15 cellular contexts compared by ENCODE assay signal in genomic region chr1:226125831-226126230, GRCh38.
DNase-seq lines count a peak whose midpoint lies in the region; ATAC-seq and TF ChIP-seq lines count a peak whose summit lies in the region.
"Had no signal": no experiment of that assay in that cellular context is flagged by ENCODE, and none has a peak within 500 bp of the region (broad histone marks: within the 10 kb centered on the region; RNA-seq: fewer than 3 reads in every experiment).

No MANE protein-coding gene starts in this region.

- H3K9me3 Mint-ChIP-seq in Calu3 (ENCODE audit: low read depth, unreplicated experiment): no peaks in the 10 kb centered on the region
- H3K9me3 Mint-ChIP-seq in T-cell: no peaks in the 10 kb centered on the region
- peaks cover 4% of the 10 kb centered on the region for H3K9me3 Mint-ChIP-seq in mesothelial cell of epicardium
- no peaks in the 10 kb centered on the region for H3K9me3 Mint-ChIP-seq in activated T-cell treated with anti-CD3 and anti-CD28 coated beads, Interleukin-2, amount 50 U/mL, for 24 hours
- H3K9me3 Mint-ChIP-seq: activated T-cell treated with anti-CD3 and anti-CD28 coated beads, Interleukin-2, amount 50 U/mL, for 4 hours; central memory CD8-positive, alpha-beta T cell; nephron progenitor cell had no signal

- no peak overlapping the region for H2AK5ac ChIP-seq in neuronal stem cell (ENCODE audit: low read depth, low read length)

- H3K4me3 ChIP-seq in coronary artery (no peak overlapping the region), neuronal stem cell (ENCODE audit: low read length in 2 of 2) (no peak overlapping the region)
- H3K4me3 ChIP-seq: ascending aorta, esophagus muscularis mucosa, psoas muscle had no signal

- POLR2A ChIA-PET in T-cell (lab: Charles Lee): no interaction called here

- no peak overlapping the region for H3K4me3 Mint-ChIP-seq in Calu3 (ENCODE audit: low read depth, unreplicated experiment)
- no peak overlapping the region for H3K4me3 Mint-ChIP-seq in T-cell
- H3K4me3 Mint-ChIP-seq in mesothelial cell of epicardium: no peak overlapping the region
- no peak overlapping the region for H3K4me3 Mint-ChIP-seq in activated T-cell treated with anti-CD3 and anti-CD28 coated beads, Interleukin-2, amount 50 U/mL, for 24 hours
- H3K4me3 Mint-ChIP-seq: activated CD8-positive, alpha-beta T cell treated with anti-CD3 and anti-CD28 coated beads, Interleukin-2, amount 10 ng/mL, durations not matched to agents 7 days and 5 days; activated T-cell treated with anti-CD3 and anti-CD28 coated beads, Interleukin-2, amount 50 U/mL, for 4 hours; central memory CD8-positive, alpha-beta T cell had no signal

- CTCF ChIA-PET in Calu3 (lab: Charles Lee) (interaction anchor here (0.5 to 3.7 kb wide), 28 partner anchors 8 to 704 kb away, joined by 3 to 50 read pairs (median 4); partner anchors contain the start of genes H3-3A, LIN9 and PARP1), T-cell (lab: Charles Lee) (interaction anchor here (0.5 to 2.4 kb wide), 25 partner anchors 14 to 208 kb away, joined by 3 to 25 read pairs (median 4); no protein-coding TSS in a partner anchor)

- no peak overlapping the region for H3K23ac ChIP-seq in neuronal stem cell (ENCODE audit: low read depth, low read length, poor library complexity)

- H3K79me1 ChIP-seq in neuronal stem cell (ENCODE audit: low read depth, low read length): no peaks in the 10 kb centered on the region

- H3K9ac ChIP-seq in neuronal stem cell (ENCODE audit: low read depth, low read length, poor library complexity): no peak overlapping the region

- H3K27me3 Mint-ChIP-seq in Calu3 (ENCODE audit: unreplicated experiment): no peaks in the 10 kb centered on the region
- H3K27me3 Mint-ChIP-seq in T-cell: no peaks in the 10 kb centered on the region
- peaks cover 7% of the 10 kb centered on the region for H3K27me3 Mint-ChIP-seq in mesothelial cell of epicardium (ENCODE audit: low read depth)
- peaks cover 5% of the 10 kb centered on the region for H3K27me3 Mint-ChIP-seq in activated T-cell treated with anti-CD3 and anti-CD28 coated beads, Interleukin-2, amount 50 U/mL, for 24 hours
- H3K27me3 Mint-ChIP-seq: central memory CD8-positive, alpha-beta T cell had no signal

- no peak overlapping the region for H3K4me2 ChIP-seq in neuronal stem cell (ENCODE audit: insufficient read depth, low read length, poor library complexity, severe bottlenecking)

- H2AFZ ChIP-seq in neuronal stem cell (ENCODE audit: low read length): peak overlapping the region; percentile 83

- no peak overlapping the region for H3K4ac ChIP-seq in neuronal stem cell (ENCODE audit: low read length)

- H3K14ac ChIP-seq in neuronal stem cell (ENCODE audit: low read length): no peak overlapping the region

- peaks cover 0 to 2% of the 10 kb centered on the region in 2 donors for H3K9me3 ChIP-seq in neuronal stem cell (replicated peaks in 1 of 2; ENCODE audit: control insufficient read depth in 2 of 2, insufficient read depth in 1 of 2, low read depth in 1 of 2, low read length in 2 of 2)
- H3K9me3 ChIP-seq: ascending aorta, esophagus muscularis mucosa, psoas muscle had no signal

- H3K27ac Mint-ChIP-seq in Calu3 (ENCODE audit: unreplicated experiment): peak overlapping the region; percentile 97
- H3K27ac Mint-ChIP-seq in T-cell: no peak overlapping the region
- H3K27ac Mint-ChIP-seq in mesothelial cell of epicardium: no peak overlapping the region
- no peak overlapping the region for H3K27ac Mint-ChIP-seq in activated T-cell treated with anti-CD3 and anti-CD28 coated beads, Interleukin-2, amount 50 U/mL, for 24 hours
- H3K27ac Mint-ChIP-seq: activated CD8-positive, alpha-beta T cell treated with anti-CD3 and anti-CD28 coated beads, Interleukin-2, amount 10 ng/mL, durations not matched to agents 7 days and 5 days; nephron progenitor cell had no signal

- peaks cover 17 to 25% of the 10 kb centered on the region in 2 donors for H3K4me1 ChIP-seq in neuronal stem cell (ENCODE audit: control insufficient read depth in 2 of 2, insufficient read depth in 1 of 2, low read depth in 1 of 2, low read length in 2 of 2)
- H3K4me1 ChIP-seq: ascending aorta, psoas muscle had no signal

- DNase-seq in Calu3 (no peak), HuH-7 (ENCODE audit: low spot score) (peak; percentile 13), coronary artery (ENCODE audit: low spot score) (peak; percentile 36), neuronal stem cell (ENCODE audit: low spot score) (no peak), T-cell (no peak), DMS 273 treated with DMSO at 0.1 percent for 48 hours (lab: John Stamatoyannopoulos, UW) (no peak), mesothelial cell of epicardium (ENCODE audit: low spot score in 2 of 2, unreplicated experiment in 2 of 2) (no peak)
- DNase-seq in activated T-cell treated with anti-CD3 and anti-CD28 coated beads, Interleukin-2, amount 50 U/mL, for 24 hours: no peak

- H2BK5ac ChIP-seq in neuronal stem cell (ENCODE audit: low read length): no peak overlapping the region

- H2BK120ac ChIP-seq in neuronal stem cell (ENCODE audit: low read depth, low read length): no peak overlapping the region

- peaks cover 0 to 11% (median 0%) of the 10 kb centered on the region in 3 experiments for H3K27me3 ChIP-seq in neuronal stem cell (ENCODE audit: control insufficient read depth in 3 of 3, insufficient read depth in 3 of 3, low read depth in 1 of 3, low read length in 3 of 3)
- H3K27me3 ChIP-seq: ascending aorta, esophagus muscularis mucosa had no signal

- no TSS peak for BruUV-seq in Calu3 (replicated peaks; lab: Mats Ljungman, UMichigan)

- H3K4me1 Mint-ChIP-seq in Calu3 (ENCODE audit: low read depth, unreplicated experiment) (peaks cover 63% of the 10 kb centered on the region), T-cell (peaks cover 34 to 47% (median 34%) of the 10 kb centered on the region in 3 donors), mesothelial cell of epicardium (peaks cover 26% of the 10 kb centered on the region)
- peaks cover 29% of the 10 kb centered on the region for H3K4me1 Mint-ChIP-seq in activated T-cell treated with anti-CD3 and anti-CD28 coated beads, Interleukin-2, amount 50 U/mL, for 24 hours (ENCODE audit: low read depth)

- no peak overlapping the region for H3K27ac ChIP-seq in coronary artery
- H3K27ac ChIP-seq in neuronal stem cell (replicated peaks; ENCODE audit: low read length): no peak overlapping the region
- H3K27ac ChIP-seq: ascending aorta, esophagus muscularis mucosa, psoas muscle had no signal

- WGBS in neuronal stem cell (ENCODE audit: extremely low coverage in 2 of 2, insufficient read length in 2 of 2, insufficient replicate concordance in 1 of 2), 2 donors: no CpG with 5 or more reads among the region's 10 CpGs

- no peak overlapping the region for H4K8ac ChIP-seq in neuronal stem cell (ENCODE audit: low read depth, low read length)

- ATAC-seq in T-cell (replicated peaks in 1 of 4): no peak

- peaks cover 66% of the 10 kb centered on the region for H3K36me3 Mint-ChIP-seq in Calu3 (ENCODE audit: insufficient read depth, unreplicated experiment)
- no peaks in the 10 kb centered on the region for H3K36me3 Mint-ChIP-seq in T-cell
- H3K36me3 Mint-ChIP-seq in mesothelial cell of epicardium: no peaks in the 10 kb centered on the region
- no peaks in the 10 kb centered on the region for H3K36me3 Mint-ChIP-seq in activated T-cell treated with anti-CD3 and anti-CD28 coated beads, Interleukin-2, amount 50 U/mL, for 24 hours (ENCODE audit: low read depth)

- no peak overlapping the region for H4K91ac ChIP-seq in neuronal stem cell (ENCODE audit: low read depth, low read length, poor library complexity)

- no peak for TF ChIP-seq CTCF in Calu3 (IDR thresholded peaks at IDR 0.05; ENCODE audit: unreplicated experiment)
- TF ChIP-seq CTCF in coronary artery (IDR thresholded peaks at IDR 0.05): no peak
- no peak for TF ChIP-seq CTCF in mesothelial cell of epicardium (IDR thresholded peaks at IDR 0.05; ENCODE audit: unreplicated experiment)

- no peak overlapping the region for H2BK15ac ChIP-seq in neuronal stem cell (ENCODE audit: low read length)

- H3K18ac ChIP-seq in neuronal stem cell (ENCODE audit: low read length): no peak overlapping the region

- intact Hi-C loops in Calu3 (cut with micrococcal nuclease; ENCODE audit: unreplicated experiment): loop anchor here (1.0 to 5.0 kb wide), 3 partner anchors 56 to 206 kb away; no protein-coding TSS in a partner anchor

- H3K36me3 ChIP-seq in neuronal stem cell (replicated peaks in 1 of 2; ENCODE audit: control insufficient read depth in 2 of 2, insufficient read depth in 2 of 2, low read length in 2 of 2): no peaks in the 10 kb centered on the region
- H3K36me3 ChIP-seq: ascending aorta, esophagus muscularis mucosa had no signal

- H2BK12ac ChIP-seq in neuronal stem cell (ENCODE audit: low read length): no peak overlapping the region

Comparison
In these comparisons a context has a peak if more than half of its experiments do, and no peak if none do; other contexts are left out.
1. DNase-seq: peak in HuH-7 (single experiment) and coronary artery (single experiment); none in Calu3 (single experiment), neuronal stem cell (single experiment), T-cell (0 of 34), DMS 273 treated with DMSO at 0.1 percent for 48 hours (single experiment), mesothelial cell of epicardium (0 of 2) and activated T-cell treated with anti-CD3 and anti-CD28 coated beads, Interleukin-2, amount 50 U/mL, for 24 hours (single experiment).